In the genomic region with DNA sequence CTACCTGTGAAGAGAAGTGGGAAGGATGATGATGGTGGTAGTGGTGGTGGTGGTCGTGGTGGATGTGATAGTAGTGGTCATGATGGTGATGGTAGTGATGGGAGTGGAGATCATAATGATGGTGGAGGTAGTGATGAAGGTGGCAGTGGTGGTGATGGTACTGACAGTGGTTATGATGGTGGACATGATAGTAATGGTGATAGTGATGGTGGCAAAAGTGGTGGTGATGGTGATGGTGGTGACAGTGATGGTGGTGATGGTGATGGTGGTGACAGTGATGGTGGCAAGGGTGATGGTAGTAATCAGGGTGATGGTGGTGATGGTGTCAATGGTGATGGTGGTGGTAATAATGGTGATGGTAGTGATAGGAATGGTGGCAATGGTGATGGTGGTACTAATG, we compare ENCODE assay signal across 22 cellular contexts. TPM values are rescaled to one million over a fixed set of nuclear protein-coding genes. Genes with fewer than 3 reads are reported as not detected.
"Had no signal": no experiment of that assay in that cellular context is flagged by ENCODE, and none has a peak within 500 bp of the region (broad histone marks: within the 10 kb centered on the region; RNA-seq: fewer than 3 reads in every experiment).

No MANE protein-coding gene starts in this region.

- H3K4me1 ChIP-seq: body of pancreas, neural progenitor cell, prostate gland, right atrium auricular region, testis had no signal

- H3K36me3 Mint-ChIP-seq: neural progenitor cell had no signal

- DNase-seq: activated CD4-positive, alpha-beta T cell treated with anti-CD3 and anti-CD28 coated beads, Interleukin-2, amount 10 ng/mL, durations not matched to agents 7 days and 5 days; activated CD4-positive, CD25-positive, alpha-beta regulatory T cell; activated CD8-positive, alpha-beta memory T cell treated with anti-CD3 and anti-CD28 coated beads for 24 hours; activated gamma-delta T cell treated with Interleukin-2 at 50 U/mL for 16 hours; body of pancreas; erythroblast; head of caudate nucleus; midbrain; SW 1271; T-helper 9 cell; testis had no signal

- H3K4me3 ChIP-seq: body of pancreas, neural progenitor cell, prostate gland, right atrium auricular region, skin epidermis, testis had no signal

- H3K27ac Mint-ChIP-seq: activated CD4-positive, alpha-beta T cell treated with anti-CD3 and anti-CD28 coated beads, Interleukin-2, amount 10 ng/mL, durations not matched to agents 7 days and 5 days; neural progenitor cell; type B pancreatic cell had no signal

- H3K36me3 ChIP-seq: neural progenitor cell, prostate gland, right atrium auricular region had no signal

- H3K27me3 ChIP-seq: body of pancreas, neural progenitor cell, right atrium auricular region, testis had no signal

- H3K4me3 Mint-ChIP-seq: activated CD4-positive, alpha-beta T cell treated with anti-CD3 and anti-CD28 coated beads, Interleukin-2, amount 10 ng/mL, durations not matched to agents 7 days and 5 days; neural progenitor cell; type B pancreatic cell had no signal

- H3K27me3 Mint-ChIP-seq: activated CD4-positive, alpha-beta T cell treated with anti-CD3 and anti-CD28 coated beads, Interleukin-2, amount 10 ng/mL, durations not matched to agents 7 days and 5 days; type B pancreatic cell had no signal

- H3K9me3 ChIP-seq: body of pancreas, prostate gland, right atrium auricular region, testis had no signal

- H3K27ac ChIP-seq: body of pancreas, neural progenitor cell, prostate gland, right atrium auricular region, skin epidermis, testis had no signal

- H3K4me1 Mint-ChIP-seq: neural progenitor cell had no signal

- ATAC-seq: body of pancreas had no signal

RNA-seq across cellular contexts. Expression of a gene that starts 26.2 kb away (rescaled TPM):
- total RNA-seq: activated CD4-positive, alpha-beta T cell treated with anti-CD3 and anti-CD28 coated beads, Interleukin-2, amount 10 ng/mL, durations not matched to agents 7 days and 5 days; body of pancreas; cardiac septum; frontal cortex; lung microvascular endothelial cell; osteocyte; prostate gland; right atrium auricular region; SK-MEL-5; testis had no signal
- polyA plus RNA-seq: keratinocyte had no signal

RNA-seq across cellular contexts. Expression of a gene that starts 35.3 kb away (rescaled TPM):
- total RNA-seq: activated CD4-positive, alpha-beta T cell treated with anti-CD3 and anti-CD28 coated beads, Interleukin-2, amount 10 ng/mL, durations not matched to agents 7 days and 5 days; body of pancreas; cardiac septum; frontal cortex; lung microvascular endothelial cell; osteocyte; prostate gland; right atrium auricular region; SK-MEL-5; testis had no signal
- polyA plus RNA-seq: keratinocyte had no signal

RNA-seq across cellular contexts. Expression of a gene that starts 44.9 kb away (rescaled TPM):
- total RNA-seq: activated CD4-positive, alpha-beta T cell treated with anti-CD3 and anti-CD28 coated beads, Interleukin-2, amount 10 ng/mL, durations not matched to agents 7 days and 5 days; body of pancreas; cardiac septum; frontal cortex; lung microvascular endothelial cell; osteocyte; right atrium auricular region; SK-MEL-5; testis had no signal
- polyA plus RNA-seq: keratinocyte had no signal

RNA-seq across cellular contexts. Expression of a gene that starts 54.1 kb away (rescaled TPM):
- total RNA-seq: activated CD4-positive, alpha-beta T cell treated with anti-CD3 and anti-CD28 coated beads, Interleukin-2, amount 10 ng/mL, durations not matched to agents 7 days and 5 days; body of pancreas; cardiac septum; frontal cortex; lung microvascular endothelial cell; osteocyte; prostate gland; right atrium auricular region; SK-MEL-5; testis had no signal
- polyA plus RNA-seq: keratinocyte had no signal
